5 cellular contexts compared by ENCODE assay signal in the genomic region with DNA sequence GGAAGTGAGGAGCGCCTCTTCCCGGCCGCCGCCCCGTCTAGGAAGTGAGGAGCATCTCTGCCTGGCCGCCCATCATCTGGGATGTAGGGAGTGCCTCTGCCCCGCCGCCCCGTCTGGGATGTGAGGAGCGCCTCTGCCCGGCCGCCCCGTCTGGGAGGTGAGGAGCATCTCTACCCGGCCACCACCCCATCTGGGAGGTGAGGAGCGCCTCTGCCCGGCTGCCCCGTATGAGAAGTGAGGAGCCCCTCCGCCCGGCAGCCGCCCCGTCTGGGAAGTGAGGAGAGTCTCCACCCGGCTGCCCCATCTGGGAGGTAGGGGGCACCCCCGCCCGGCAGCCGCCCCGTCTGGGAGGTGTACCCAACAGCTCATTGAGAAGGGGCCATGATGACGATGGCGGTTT. TPM values are rescaled to one million over a fixed set of nuclear protein-coding genes. Genes with fewer than 3 reads are reported as not detected.
"Had no signal": no experiment of that assay in that cellular context is flagged by ENCODE, and none has a peak within 500 bp of the region (broad histone marks: within the 10 kb centered on the region; RNA-seq: fewer than 3 reads in every experiment).

No MANE protein-coding gene starts in this region.

RNA-seq across cellular contexts. Expression of gene TIMD4, which starts 22.6 kb away (rescaled TPM):
- total RNA-seq: HepG2, HT-29, HT1080, IMR-90, K562 had no signal
